Comparison of ENCODE assay signal across 25 cellular contexts in the genomic region with DNA sequence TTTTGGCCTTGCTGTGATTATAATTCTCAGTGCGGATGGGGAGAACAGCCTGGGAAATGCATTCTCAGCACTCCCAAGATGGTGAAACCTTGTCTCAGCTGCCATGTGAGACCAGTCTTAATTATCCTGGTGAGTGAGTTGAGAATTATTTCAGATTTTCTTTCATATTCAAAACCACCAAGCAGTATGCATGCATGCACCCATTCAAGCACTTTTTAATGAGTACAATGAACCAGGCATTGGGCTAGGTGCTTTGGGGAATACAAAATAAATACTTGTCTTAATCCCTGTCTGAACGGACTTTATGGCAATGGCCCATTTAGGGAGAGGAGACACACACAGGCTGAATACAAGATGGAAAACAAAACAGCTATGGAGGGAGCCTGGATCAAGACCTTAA.
"Had no signal": no experiment of that assay in that cellular context is flagged by ENCODE, and none has a peak within 500 bp of the region (broad histone marks: within the 10 kb centered on the region; RNA-seq: fewer than 3 reads in every experiment).

No MANE protein-coding gene starts in this region.

- ATAC-seq: esophagus mucosa; gastrocnemius medialis; heart right ventricle; left cardiac atrium; left lung; left ventricle myocardium superior; lower lobe of right lung; naive thymus-derived CD4-positive, alpha-beta T cell had no signal

- H3K27ac ChIP-seq: coronary artery, dorsolateral prefrontal cortex, epithelial cell of prostate, esophagus squamous epithelium, gastrocnemius medialis, heart right ventricle, left lung, lower lobe of right lung had no signal

- H3K27me3 ChIP-seq: dorsolateral prefrontal cortex, esophagus squamous epithelium, gastrocnemius medialis, heart right ventricle, left lung had no signal

- H3K4me3 ChIP-seq: coronary artery, dorsolateral prefrontal cortex, esophagus squamous epithelium, gastrocnemius medialis, heart right ventricle, left lung, lower lobe of right lung had no signal

- H3K9me3 ChIP-seq: esophagus squamous epithelium, gastrocnemius medialis, heart right ventricle, left lung, lower lobe of right lung had no signal

- DNase-seq: dermis blood vessel endothelial cell; dorsolateral prefrontal cortex; effector CD4-positive, alpha-beta T cell; effector memory CD4-positive, alpha-beta T cell; erythroblast; esophagus squamous epithelium; foreskin fibroblast; foreskin melanocyte; gastrocnemius medialis; glutamatergic neuron; head of caudate nucleus; heart right ventricle; hippocampal formation; left cardiac atrium; left lung; left ventricle myocardium superior; lower lobe of right lung; mesenchymal stem cell; naive thymus-derived CD4-positive, alpha-beta T cell had no signal

- FAIRE-seq: colon, islet of Langerhans, keratinocyte had no signal

- H3K4me1 ChIP-seq: esophagus squamous epithelium, gastrocnemius medialis, heart right ventricle, left lung, lower lobe of right lung had no signal
